Comparison of ENCODE assay signal across 9 cellular contexts in the genomic region with DNA sequence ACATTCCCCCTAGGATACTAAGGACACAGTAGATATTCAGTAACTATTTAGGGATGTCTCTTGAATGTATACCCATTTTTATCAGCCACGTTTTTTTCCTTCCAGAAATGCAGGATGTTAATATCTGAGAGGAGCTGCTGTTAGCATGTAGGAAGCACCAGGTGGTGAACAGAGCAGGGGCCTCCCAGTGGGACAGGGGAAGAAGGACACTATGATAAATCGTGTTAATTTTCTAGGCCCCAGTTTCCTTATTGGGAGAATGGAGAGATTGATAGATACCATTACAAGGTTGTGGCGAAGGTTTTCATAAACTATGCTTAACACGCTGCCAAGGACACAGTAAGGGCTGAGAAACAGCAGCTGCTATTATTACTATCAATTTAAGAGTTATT. TPM values are rescaled to one million over a fixed set of nuclear protein-coding genes. Genes with fewer than 3 reads are reported as not detected.
DNase-seq lines count a peak whose midpoint lies in the region; FAIRE-seq and TF ChIP-seq lines count a peak whose summit lies in the region.
"Had no signal": no experiment of that assay in that cellular context is flagged by ENCODE, and none has a peak within 500 bp of the region (broad histone marks: within the 10 kb centered on the region; RNA-seq: fewer than 3 reads in every experiment).

No MANE protein-coding gene starts in this region.

- H3K36me3 ChIP-seq in H7 (replicated peaks; ENCODE audit: control insufficient read depth, insufficient read depth, low read length) (no peaks in the 10 kb centered on the region), WERI-Rb-1 (no peaks in the 10 kb centered on the region), skeletal muscle satellite cell (ENCODE audit: insufficient read depth, low read length) (no peaks in the 10 kb centered on the region)

- H3K4me1 Mint-ChIP-seq in glutamatergic neuron (ENCODE audit: low read depth, unreplicated experiment), result no peaks in the 10 kb centered on the region

- peaks cover 5% of the 10 kb centered on the region for H3K4me1 ChIP-seq in skeletal muscle satellite cell (ENCODE audit: control insufficient read depth, insufficient read depth, low read length)

- H3K9me3 ChIP-seq in WERI-Rb-1 (ENCODE audit: severe bottlenecking), result no peaks in the 10 kb centered on the region
- no peaks in the 10 kb centered on the region for H3K9me3 ChIP-seq in skeletal muscle satellite cell (replicated peaks; ENCODE audit: low read length)

- no peak overlapping the region for H3K27ac ChIP-seq in WERI-Rb-1

- H3K36me3 Mint-ChIP-seq in glutamatergic neuron (ENCODE audit: unreplicated experiment), result no peaks in the 10 kb centered on the region

- no peak for TF ChIP-seq CTCF in WERI-Rb-1 (IDR thresholded peaks at IDR 0.05; ENCODE audit: low read depth, low read length)
- no peak for TF ChIP-seq CTCF in glutamatergic neuron (IDR thresholded peaks at IDR 0.05; ENCODE audit: partially characterized antibody, unreplicated experiment)

- H3K9ac ChIP-seq in skeletal muscle satellite cell (ENCODE audit: low read depth, low read length), result peak overlapping the region; percentile 79

- DNase-seq in H7 (peak; percentile 23), WERI-Rb-1 (no peak), glutamatergic neuron (no peak), GM19239 (ENCODE audit: insufficient read length, low spot score) (no peak), putamen (ENCODE audit: low spot score) (no peak), SIG-M5 (lab: John Stamatoyannopoulos, UW) (no peak), NCI-H82 (lab: John Stamatoyannopoulos, UW) (no peak)

- no peaks in the 10 kb centered on the region for H3K9me3 Mint-ChIP-seq in glutamatergic neuron (ENCODE audit: unreplicated experiment)

- no peak overlapping the region for H3K27ac Mint-ChIP-seq in glutamatergic neuron (ENCODE audit: unreplicated experiment)

- H3K4me3 ChIP-seq in H7 (ENCODE audit: insufficient read depth, low read depth, low read length), result peak overlapping the region; percentile 79
- H3K4me3 ChIP-seq in WERI-Rb-1 (ENCODE audit: low read depth, low read length), result peak overlapping the region; percentile 77
- peak overlapping the region; percentile 78 for H3K4me3 ChIP-seq in skeletal muscle satellite cell (ENCODE audit: low read length)

- peak overlapping the region; percentile 88 for H3K4me3 Mint-ChIP-seq in glutamatergic neuron (ENCODE audit: unreplicated experiment)

- no peaks in the 10 kb centered on the region for H3K27me3 ChIP-seq in H7 (ENCODE audit: control insufficient read depth, insufficient read depth, low read length)
- H3K27me3 ChIP-seq in WERI-Rb-1 (ENCODE audit: insufficient read depth, low read depth, severe bottlenecking), result no peaks in the 10 kb centered on the region
- peaks cover 14% of the 10 kb centered on the region for H3K27me3 ChIP-seq in skeletal muscle satellite cell (ENCODE audit: control insufficient read depth, insufficient read depth, low read length)

- H3K4me2 ChIP-seq in skeletal muscle satellite cell (ENCODE audit: low read length), result peak overlapping the region; percentile 89

- H3K27me3 Mint-ChIP-seq in glutamatergic neuron (ENCODE audit: unreplicated experiment), result peaks cover 7% of the 10 kb centered on the region

- FAIRE-seq in GM19239 (lab: Jason Lieb, UNC), result no peak
- FAIRE-seq: endometrium had no signal

RNA-seq across cellular contexts. Expression of gene PRSS54, which starts 45.4 kb away (rescaled TPM):
- total RNA-seq in H7 (2014; rRNA removed; shearing (Covaris generic)), result not detected in 2 replicates
- total RNA-seq in glutamatergic neuron (ENCODE audit: unreplicated experiment), result not detected
- not detected in 2 replicates for total RNA-seq in skeletal muscle satellite cell (2012; rRNA removed)

RNA-seq across cellular contexts. Expression of gene CSNK2A2, which starts 51.5 kb away (rescaled TPM):
- total RNA-seq in H7 (2014; rRNA removed; shearing (Covaris generic)), result 25.7 and 37.2 TPM in 2 replicates
- total RNA-seq in glutamatergic neuron (ENCODE audit: unreplicated experiment), result 87.6 TPM
- 18.8 and 25.9 TPM in 2 replicates for total RNA-seq in skeletal muscle satellite cell (2012; rRNA removed)
